19 cellular contexts compared by ENCODE assay signal in genomic region chr3:84683493-84683892, GRCh38.
"Had no signal": no experiment of that assay in that cellular context is flagged by ENCODE, and none has a peak within 500 bp of the region (broad histone marks: within the 10 kb centered on the region; RNA-seq: fewer than 3 reads in every experiment).

No MANE protein-coding gene starts in this region.

- H3K9me3 Mint-ChIP-seq: endodermal cell; nephron progenitor cell; stimulated activated memory B cell treated with anti-CD40 and anti-IgM and Interleukin-4, amounts not matched to agents 10 μg/mL and 1 μg/mL and 100 μg/mL, for 72 hours had no signal

- H3K36me3 Mint-ChIP-seq: naive thymus-derived CD4-positive, alpha-beta T cell; stimulated activated memory B cell treated with anti-CD40 and anti-IgM and Interleukin-4, amounts not matched to agents 10 μg/mL and 1 μg/mL and 100 μg/mL, for 72 hours had no signal

- ATAC-seq: heart right ventricle; naive thymus-derived CD4-positive, alpha-beta T cell; sciatic nerve; stimulated activated memory B cell treated with anti-CD40 and anti-IgM and Interleukin-4, amounts not matched to agents 10 μg/mL and 1 μg/mL and 100 μg/mL, for 72 hours; upper lobe of right lung had no signal

- H3K4me3 Mint-ChIP-seq: endodermal cell; naive thymus-derived CD4-positive, alpha-beta T cell; nephron progenitor cell; stimulated activated memory B cell treated with anti-CD40 and anti-IgM and Interleukin-4, amounts not matched to agents 10 μg/mL and 1 μg/mL and 100 μg/mL, for 72 hours; stimulated activated naive CD8-positive, alpha-beta T cell treated with anti-CD3 and anti-CD28 coated beads, Interleukin-15, Interleukin-2, amounts not matched to agents 100 ng/mL and 50 ng/mL, for 24 hours had no signal

- DNase-seq: effector CD4-positive, alpha-beta T cell; endodermal cell; erythroblast; foreskin melanocyte; heart right ventricle; hypothalamus; kidney glomerular epithelial cell; mesendoderm; naive thymus-derived CD4-positive, alpha-beta T cell; nephron progenitor cell; posterior cingulate gyrus; spleen; stimulated activated CD4-positive, alpha-beta T cell treated with anti-CD3 and anti-CD28 coated beads, Interleukin-15, amount 100 ng/mL, for 24 hours; stimulated activated CD4-positive, alpha-beta T cell treated with anti-CD3 and anti-CD28 coated beads, Interleukin-1b, Interleukin-23, amount 100 ng/mL, for 48 hours; stimulated activated CD4-positive, alpha-beta T cell treated with anti-CD3 and anti-CD28 coated beads, Interleukin-4, amount 100 ng/mL, for 24 hours; upper lobe of right lung had no signal

- H3K27me3 Mint-ChIP-seq: naive thymus-derived CD4-positive, alpha-beta T cell; stimulated activated memory B cell treated with anti-CD40 and anti-IgM and Interleukin-4, amounts not matched to agents 10 μg/mL and 1 μg/mL and 100 μg/mL, for 72 hours; stimulated activated naive CD8-positive, alpha-beta T cell treated with anti-CD3 and anti-CD28 coated beads, Interleukin-15, Interleukin-2, amounts not matched to agents 100 ng/mL and 50 ng/mL, for 24 hours had no signal

- H3K27ac Mint-ChIP-seq: endodermal cell; naive thymus-derived CD4-positive, alpha-beta T cell; nephron progenitor cell; stimulated activated memory B cell treated with anti-CD40 and anti-IgM and Interleukin-4, amounts not matched to agents 10 μg/mL and 1 μg/mL and 100 μg/mL, for 72 hours; stimulated activated naive CD8-positive, alpha-beta T cell treated with anti-CD3 and anti-CD28 coated beads, Interleukin-15, Interleukin-2, amounts not matched to agents 100 ng/mL and 50 ng/mL, for 24 hours had no signal

- H3K4me1 Mint-ChIP-seq: endodermal cell; naive thymus-derived CD4-positive, alpha-beta T cell; nephron progenitor cell; stimulated activated memory B cell treated with anti-CD40 and anti-IgM and Interleukin-4, amounts not matched to agents 10 μg/mL and 1 μg/mL and 100 μg/mL, for 72 hours had no signal
